In the genomic region with DNA sequence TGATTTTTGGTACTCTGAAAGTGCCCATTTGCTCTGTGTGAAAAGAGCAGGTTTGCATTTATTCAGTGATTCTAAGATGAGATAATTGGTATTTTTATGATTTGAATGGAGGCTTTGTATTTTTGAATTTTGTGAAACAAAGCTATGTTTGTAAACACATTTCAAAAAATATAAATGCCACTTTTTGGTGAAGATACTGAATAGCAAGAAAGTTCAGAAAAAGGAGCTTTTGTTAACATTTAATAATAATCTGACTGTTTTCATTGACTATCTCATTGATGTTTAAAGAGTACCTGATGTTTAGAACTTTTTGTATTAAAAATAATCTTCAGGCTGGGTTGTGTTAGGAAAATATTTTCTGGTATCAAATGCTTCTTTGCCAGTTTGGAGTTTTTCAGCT, we compare ENCODE assay signal across 25 cellular contexts.
"Had no signal": no experiment of that assay in that cellular context is flagged by ENCODE, and none has a peak within 500 bp of the region (broad histone marks: within the 10 kb centered on the region; RNA-seq: fewer than 3 reads in every experiment).

No MANE protein-coding gene starts in this region.

- H3K27me3 Mint-ChIP-seq: activated naive CD4-positive, alpha-beta T cell treated with anti-CD3 and anti-CD28 coated beads, Interleukin-2, amount 50 U/mL, for 24 hours; naive thymus-derived CD8-positive, alpha-beta T cell; stimulated activated naive CD8-positive, alpha-beta T cell treated with anti-CD3 and anti-CD28 coated beads, Interleukin-15, amount 100 ng/mL, for 72 hours had no signal

- H3K27me3 ChIP-seq: esophagus squamous epithelium, gastroesophageal sphincter, heart left ventricle, ovary, right lobe of liver, SJCRH30, testis had no signal

- H3K27ac Mint-ChIP-seq: activated CD8-positive, alpha-beta T cell treated with anti-CD3 and anti-CD28 coated beads, Interleukin-2, amount 10 ng/mL, durations not matched to agents 7 days and 5 days had no signal

- H3K4me1 ChIP-seq: lower lobe of right lung, testis had no signal

- ATAC-seq: activated CD4-positive, CD25-positive, alpha-beta regulatory T cell treated with anti-CD3 and anti-CD28 coated beads, Interleukin-2, amount 50 U/mL, for 24 hours; activated CD8-positive, alpha-beta T cell treated with anti-CD3 and anti-CD28 coated beads, Interleukin-2, amount 10 ng/mL, durations not matched to agents 7 days and 5 days; gastroesophageal sphincter; heart left ventricle; lower lobe of right lung; naive thymus-derived CD8-positive, alpha-beta T cell; right lobe of liver; stimulated activated naive CD8-positive, alpha-beta T cell treated with anti-CD3 and anti-CD28 coated beads, Interleukin-15, amount 100 ng/mL, for 72 hours had no signal

- DNase-seq: activated CD4-positive, alpha-beta T cell treated with anti-CD3 and anti-CD28 coated beads, Interleukin-2, amount 50 U/mL, for 1 hour; activated CD8-positive, alpha-beta T cell treated with anti-CD3 and anti-CD28 coated beads, Interleukin-2, amount 10 ng/mL, durations not matched to agents 7 days and 5 days; activated gamma-delta T cell treated with Interleukin-2 at 50 U/mL for 16 hours; activated T-cell treated with anti-CD3 and anti-CD28 coated beads, Interleukin-2, amount 50 U/mL, for 1 hour; aorta; central memory CD4-positive, alpha-beta T cell; endodermal cell; esophagus squamous epithelium; heart left ventricle; lower lobe of right lung; mesendoderm; naive thymus-derived CD8-positive, alpha-beta T cell; ovary; right lobe of liver; SJCRH30; stimulated activated CD4-positive, alpha-beta T cell treated with anti-CD3 and anti-CD28 coated beads, Interleukin-1b, Interleukin-23, amount 100 ng/mL, for 48 hours; stimulated activated naive CD8-positive, alpha-beta T cell treated with anti-CD3 and anti-CD28 coated beads, Interleukin-15, amount 100 ng/mL, for 72 hours; SW 1271; T-helper 2 cell; testis had no signal

- H3K4me3 Mint-ChIP-seq: activated CD8-positive, alpha-beta T cell treated with anti-CD3 and anti-CD28 coated beads, Interleukin-2, amount 10 ng/mL, durations not matched to agents 7 days and 5 days; brain; endodermal cell; stimulated activated naive CD8-positive, alpha-beta T cell treated with anti-CD3 and anti-CD28 coated beads, Interleukin-15, amount 100 ng/mL, for 72 hours had no signal

- H3K4me3 ChIP-seq: esophagus squamous epithelium, gastroesophageal sphincter, heart left ventricle, lower lobe of right lung, ovary, right lobe of liver, SJCRH30, skin epidermis, testis had no signal

- H3K27ac ChIP-seq: esophagus squamous epithelium, gastroesophageal sphincter, heart left ventricle, lower lobe of right lung, ovary, right lobe of liver, SJCRH30, skin epidermis, testis had no signal

- H3K9me3 ChIP-seq: ovary, right lobe of liver, testis had no signal

- H3K36me3 ChIP-seq: lower lobe of right lung, ovary, right lobe of liver had no signal
